8 cellular contexts compared by ENCODE assay signal in genomic region chr16:23509441-23509754, GRCh38. TPM values are rescaled to one million over a fixed set of nuclear protein-coding genes. Genes with fewer than 3 reads are reported as not detected.
A peak's percentile ranks its signal among the peaks of the same experiment; 100 is the strongest.
DNase-seq lines count a peak whose midpoint lies in the region; ATAC-seq and TF ChIP-seq lines count a peak whose summit lies in the region.
"Had no signal": no experiment of that assay in that cellular context is flagged by ENCODE, and none has a peak within 500 bp of the region (broad histone marks: within the 10 kb centered on the region; RNA-seq: fewer than 3 reads in every experiment).

No MANE protein-coding gene starts in this region.

- H3K36me3 ChIP-seq in iPS-15b (ENCODE audit: control insufficient read depth, insufficient read depth, low read length) = peaks cover under 1% of the 10 kb centered on the region

- peak overlapping the region; percentile 18 for H3K27ac Mint-ChIP-seq in HFFc6
- H3K27ac Mint-ChIP-seq in activated CD4-positive, alpha-beta memory T cell treated with anti-CD3 and anti-CD28 coated beads for 36 hours = no peak overlapping the region
- H3K27ac Mint-ChIP-seq in stimulated activated memory B cell treated with anti-CD40 and anti-IgM and Interleukin-4, amounts not matched to agents 10 μg/mL and 1 μg/mL and 100 μg/mL, for 72 hours = peak overlapping the region; percentile 75

- intact Hi-C loops in activated CD4-positive, alpha-beta memory T cell treated with anti-CD3 and anti-CD28 coated beads for 36 hours (cut with micrococcal nuclease) = loop anchor here (10.0 kb wide), 2 partner anchors 135 to 165 kb away; partner anchors contain the start of genes DCTN5, PALB2 and PLK1

- POLR2A ChIA-PET in activated CD4-positive, alpha-beta memory T cell treated with anti-CD3 and anti-CD28 coated beads for 36 hours (lab: Charles Lee) = interaction anchor here (1.1 to 1.5 kb wide), 2 partner anchors 37 to 48 kb away, joined by 3 to 5 read pairs; partner anchors contain the start of genes EARS2 and UBFD1

- peaks cover 8% of the 10 kb centered on the region for H3K36me3 Mint-ChIP-seq in HFFc6 (ENCODE audit: low read depth)
- peaks cover 14% of the 10 kb centered on the region for H3K36me3 Mint-ChIP-seq in activated CD4-positive, alpha-beta memory T cell treated with anti-CD3 and anti-CD28 coated beads for 36 hours
- H3K36me3 Mint-ChIP-seq in stimulated activated memory B cell treated with anti-CD40 and anti-IgM and Interleukin-4, amounts not matched to agents 10 μg/mL and 1 μg/mL and 100 μg/mL, for 72 hours = peaks cover 27% of the 10 kb centered on the region

- peaks cover 4% of the 10 kb centered on the region for H3K27me3 Mint-ChIP-seq in HFFc6 (ENCODE audit: insufficient read depth)
- H3K27me3 Mint-ChIP-seq in activated CD4-positive, alpha-beta memory T cell treated with anti-CD3 and anti-CD28 coated beads for 36 hours = no peaks in the 10 kb centered on the region
- H3K27me3 Mint-ChIP-seq in stimulated activated memory B cell treated with anti-CD40 and anti-IgM and Interleukin-4, amounts not matched to agents 10 μg/mL and 1 μg/mL and 100 μg/mL, for 72 hours = no peaks in the 10 kb centered on the region

- TF ChIP-seq CTCF in HFFc6 (IDR thresholded peaks at IDR 0.05) = no peak

- CTCF ChIA-PET in activated CD4-positive, alpha-beta memory T cell treated with anti-CD3 and anti-CD28 coated beads for 36 hours (lab: Charles Lee) = interaction anchor here (1.0 kb wide), 1 partner anchor 90 kb away, joined by 3 read pairs; no protein-coding TSS in a partner anchor

- peak overlapping the region; percentile 89 for H3K9ac ChIP-seq in iPS-15b (ENCODE audit: low read depth, low read length)

- H3K9me3 ChIP-seq in iPS-15b (ENCODE audit: control insufficient read depth, insufficient read depth, low read length) = no peaks in the 10 kb centered on the region

- no peak for ATAC-seq in stimulated activated memory B cell treated with anti-CD40 and anti-IgM and Interleukin-4, amounts not matched to agents 10 μg/mL and 1 μg/mL and 100 μg/mL, for 72 hours
- no peak for ATAC-seq in HG02798 (IDR thresholded peaks at IDR 0.05; ENCODE audit: poor library complexity, unreplicated experiment)
- ATAC-seq in GM18873 (IDR thresholded peaks at IDR 0.05; ENCODE audit: low FRiP score, unreplicated experiment) = no peak
- ATAC-seq in HG03045 (IDR thresholded peaks at IDR 0.05; ENCODE audit: unreplicated experiment) = no peak

- peaks cover 9% of the 10 kb centered on the region for H3K4me1 ChIP-seq in iPS-15b (ENCODE audit: control insufficient read depth, insufficient read depth, low read length)

- no peak for DNase-seq in HFFc6
- DNase-seq in activated CD4-positive, alpha-beta memory T cell treated with anti-CD3 and anti-CD28 coated beads for 36 hours = no peak
- DNase-seq: activated gamma-delta T cell had no signal

- H3K4me3 ChIP-seq in iPS-15b (ENCODE audit: low read depth, low read length) = peak overlapping the region; percentile 84

- H3K4me1 Mint-ChIP-seq in HFFc6 (ENCODE audit: low read depth) = peaks cover 49% of the 10 kb centered on the region
- peaks cover 58% of the 10 kb centered on the region for H3K4me1 Mint-ChIP-seq in activated CD4-positive, alpha-beta memory T cell treated with anti-CD3 and anti-CD28 coated beads for 36 hours (ENCODE audit: low read depth)
- H3K4me1 Mint-ChIP-seq in stimulated activated memory B cell treated with anti-CD40 and anti-IgM and Interleukin-4, amounts not matched to agents 10 μg/mL and 1 μg/mL and 100 μg/mL, for 72 hours = peaks cover 49% of the 10 kb centered on the region

- no peaks in the 10 kb centered on the region for H3K27me3 ChIP-seq in iPS-15b (ENCODE audit: control insufficient read depth, insufficient read depth, low read length)

- H3K9me3 Mint-ChIP-seq in HFFc6 = no peaks in the 10 kb centered on the region
- no peaks in the 10 kb centered on the region for H3K9me3 Mint-ChIP-seq in activated CD4-positive, alpha-beta memory T cell treated with anti-CD3 and anti-CD28 coated beads for 36 hours
- H3K9me3 Mint-ChIP-seq in stimulated activated memory B cell treated with anti-CD40 and anti-IgM and Interleukin-4, amounts not matched to agents 10 μg/mL and 1 μg/mL and 100 μg/mL, for 72 hours = no peaks in the 10 kb centered on the region

- H3K4me3 Mint-ChIP-seq in HFFc6 = peak overlapping the region; percentile 93
- peak overlapping the region; percentile 84 for H3K4me3 Mint-ChIP-seq in activated CD4-positive, alpha-beta memory T cell treated with anti-CD3 and anti-CD28 coated beads for 36 hours
- peak overlapping the region; percentile 90 for H3K4me3 Mint-ChIP-seq in stimulated activated memory B cell treated with anti-CD40 and anti-IgM and Interleukin-4, amounts not matched to agents 10 μg/mL and 1 μg/mL and 100 μg/mL, for 72 hours

RNA-seq across cellular contexts. Expression of gene GGA2, which starts 0.9 kb away (rescaled TPM):
- total RNA-seq in HFFc6 (2021; fragmentation: NEBNext Ultra II Directional; extraction: Animal tissue kit (Norgen Biotek cat#: 25700)) = 10 to 100 TPM; 28.1 to 38.0 (median 35.7) TPM
- 10 to 100 TPM; 73.3 to 75.1 TPM for total RNA-seq in activated CD4-positive, alpha-beta memory T cell treated with anti-CD3 and anti-CD28 coated beads for 36 hours

RNA-seq across cellular contexts. Expression of gene EARS2, which starts 47.8 kb away (rescaled TPM):
- total RNA-seq in HFFc6 (2021; fragmentation: NEBNext Ultra II Directional; extraction: Animal tissue kit (Norgen Biotek cat#: 25700)) = 10 to 100 TPM; 22.1 to 30.8 (median 27.0) TPM
- 10 to 100 TPM; 21.6 to 23.6 TPM for total RNA-seq in activated CD4-positive, alpha-beta memory T cell treated with anti-CD3 and anti-CD28 coated beads for 36 hours

RNA-seq across cellular contexts. Expression of gene UBFD1, which starts 48.1 kb away (rescaled TPM):
- 100 to 1,000 TPM in 3 of 6 experiments, 10 to 100 TPM in 3; 94.1 to 130 (median 99.2) TPM for total RNA-seq in HFFc6 (2021; fragmentation: NEBNext Ultra II Directional; extraction: Animal tissue kit (Norgen Biotek cat#: 25700))
- total RNA-seq in activated CD4-positive, alpha-beta memory T cell treated with anti-CD3 and anti-CD28 coated beads for 36 hours = 10 to 100 TPM; 53.9 to 54.4 TPM

RNA-seq across cellular contexts. Expression of gene COG7, which starts 56.4 kb away (rescaled TPM):
- 10 to 100 TPM; 17.7 to 21.2 (median 19.7) TPM for total RNA-seq in HFFc6 (2021; fragmentation: NEBNext Ultra II Directional; extraction: Animal tissue kit (Norgen Biotek cat#: 25700))
- total RNA-seq in activated CD4-positive, alpha-beta memory T cell treated with anti-CD3 and anti-CD28 coated beads for 36 hours = 10 to 100 TPM; 17.0 to 18.1 TPM
